Comparison of ENCODE assay signal across 25 cellular contexts in the genomic region with DNA sequence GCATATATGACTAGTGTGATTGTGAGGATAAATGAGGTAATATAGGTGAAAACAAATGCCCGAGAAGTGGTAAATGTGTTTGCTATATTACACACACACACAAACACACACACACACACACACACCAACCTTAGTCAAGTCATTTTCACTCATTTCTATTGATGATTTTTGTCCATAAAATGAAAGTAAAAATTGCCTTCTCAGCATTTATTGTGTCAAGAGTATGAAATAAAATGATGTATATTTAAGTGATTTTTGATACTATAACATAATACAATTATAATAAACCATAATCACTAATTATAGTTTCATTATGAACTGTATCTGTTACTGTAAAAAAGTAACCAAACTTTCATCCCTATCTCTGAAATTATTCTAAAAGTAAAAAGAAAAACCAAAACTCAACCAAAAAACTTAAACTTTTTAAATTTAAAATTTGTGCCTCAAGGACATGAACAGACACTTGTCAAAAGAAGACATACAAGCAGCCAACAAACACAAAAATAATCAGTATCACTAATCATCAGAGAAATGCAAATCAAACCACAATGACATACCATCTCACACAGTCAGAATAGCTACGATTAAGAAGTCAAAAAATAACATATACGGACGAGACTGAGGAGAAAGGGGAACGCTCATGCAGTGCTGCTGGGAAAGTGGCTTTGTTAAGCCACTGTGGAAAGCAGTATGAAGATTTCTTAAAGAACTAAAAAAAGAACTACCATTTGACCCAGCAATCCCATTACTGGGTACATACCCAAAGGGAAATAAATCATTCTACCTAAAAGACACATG.
"Had no signal": no experiment of that assay in that cellular context is flagged by ENCODE, and none has a peak within 500 bp of the region (broad histone marks: within the 10 kb centered on the region; RNA-seq: fewer than 3 reads in every experiment).

No MANE protein-coding gene starts in this region.

- DNase-seq: activated CD8-positive, alpha-beta memory T cell treated with anti-CD3 and anti-CD28 coated beads, Interleukin-2, amount 50 U/mL, for 4 hours; activated naive CD4-positive, alpha-beta T cell; activated T-cell treated with anti-CD3 and anti-CD28 coated beads, Interleukin-2, amount 50 U/mL, for 24 hours; adrenal gland; body of pancreas; effector CD8-positive, alpha-beta T cell; foreskin melanocyte; glutamatergic neuron; immature natural killer cell; kidney glomerular epithelial cell; left lung; natural killer cell; retina; stimulated activated CD4-positive, alpha-beta T cell treated with anti-CD3 and anti-CD28 coated beads, Interleukin-12 subunit alpha, Interleukin-12 subunit beta, amount 100 ng/mL, for 4 hours; stimulated activated CD4-positive, alpha-beta T cell treated with anti-CD3 and anti-CD28 coated beads, Interleukin-4, amount 100 ng/mL, for 4 hours; stimulated activated naive CD8-positive, alpha-beta T cell treated with anti-CD3 and anti-CD28 coated beads, Interleukin-15, Interleukin-2, amounts not matched to agents 100 U/mL and 50 U/mL, for 24 hours; T-helper 1 cell; thyroid gland; upper lobe of right lung had no signal

- H3K4me2 ChIP-seq: hepatocyte had no signal

- H3K36me3 Mint-ChIP-seq: activated naive CD8-positive, alpha-beta T cell; immature natural killer cell; natural killer cell had no signal

- H3K4me1 ChIP-seq: adrenal gland, body of pancreas, left lung, thyroid gland, upper lobe of right lung had no signal

- H3K4me3 ChIP-seq: adrenal gland, body of pancreas, hepatocyte, left lung, thyroid gland, upper lobe of right lung had no signal

- FAIRE-seq: TTC549 had no signal

- H3K79me2 ChIP-seq: hepatocyte had no signal

- H3K27me3 Mint-ChIP-seq: activated naive CD8-positive, alpha-beta T cell; activated T-cell treated with anti-CD3 and anti-CD28 coated beads, Interleukin-2, amount 50 U/mL, for 24 hours; activated T-helper 17 cell treated with anti-CD3 and anti-CD28 coated beads, Interleukin-2, amount 50 U/mL, for 72 hours; dendritic cell treated with granulocyte-macrophage colony-stimulating factor and Interleukin-4, amounts not matched to agents 40 ng/mL and 50 ng/mL, for 4 days; progenitor cell of endocrine pancreas had no signal

- ATAC-seq: activated T-helper 17 cell treated with anti-CD3 and anti-CD28 coated beads, Interleukin-2, amount 50 U/mL, for 72 hours; body of pancreas; left lung; natural killer cell; stimulated activated naive CD8-positive, alpha-beta T cell treated with anti-CD3 and anti-CD28 coated beads, Interleukin-15, Interleukin-2, amounts not matched to agents 100 U/mL and 50 U/mL, for 24 hours; upper lobe of right lung had no signal

- H2AFZ ChIP-seq: hepatocyte had no signal

- H3K36me3 ChIP-seq: adrenal gland, left lung, thyroid gland, upper lobe of right lung had no signal

- H3K9me3 ChIP-seq: adrenal gland, body of pancreas, left lung, thyroid gland, upper lobe of right lung had no signal

- H3K27ac ChIP-seq: adrenal gland, body of pancreas, hepatocyte, left lung, thyroid gland, upper lobe of right lung had no signal

- H3K4me1 Mint-ChIP-seq: activated T-helper 17 cell treated with anti-CD3 and anti-CD28 coated beads, Interleukin-2, amount 50 U/mL, for 72 hours; immature natural killer cell; natural killer cell had no signal

- H3K27me3 ChIP-seq: adrenal gland, body of pancreas, hepatocyte, left lung, thyroid gland, upper lobe of right lung had no signal

- H3K27ac Mint-ChIP-seq: activated naive CD8-positive, alpha-beta T cell; activated T-cell treated with anti-CD3 and anti-CD28 coated beads, Interleukin-2, amount 50 U/mL, for 24 hours; activated T-helper 17 cell treated with anti-CD3 and anti-CD28 coated beads, Interleukin-2, amount 50 U/mL, for 72 hours; dendritic cell treated with granulocyte-macrophage colony-stimulating factor and Interleukin-4, amounts not matched to agents 40 ng/mL and 50 ng/mL, for 4 days; immature natural killer cell; natural killer cell; progenitor cell of endocrine pancreas had no signal

- H3K4me3 Mint-ChIP-seq: activated naive CD8-positive, alpha-beta T cell; activated T-cell treated with anti-CD3 and anti-CD28 coated beads, Interleukin-2, amount 50 U/mL, for 24 hours; activated T-helper 17 cell treated with anti-CD3 and anti-CD28 coated beads, Interleukin-2, amount 50 U/mL, for 72 hours; dendritic cell treated with granulocyte-macrophage colony-stimulating factor and Interleukin-4, amounts not matched to agents 40 ng/mL and 50 ng/mL, for 4 days; immature natural killer cell; natural killer cell had no signal
